ENCODE assay signal across 2 cellular contexts in genomic region chr11:59553323-59553722, GRCh38.
A peak's percentile ranks its signal among the peaks of the same experiment; 100 is the strongest.
TF ChIP-seq lines count a peak whose summit lies in the region.

No MANE protein-coding gene starts in this region.

TF ChIP-seq in K562, 482 proteins besides CTCF, POLR2A, EP300 and RAD21:
- TF ChIP-seq, protein P1, sequence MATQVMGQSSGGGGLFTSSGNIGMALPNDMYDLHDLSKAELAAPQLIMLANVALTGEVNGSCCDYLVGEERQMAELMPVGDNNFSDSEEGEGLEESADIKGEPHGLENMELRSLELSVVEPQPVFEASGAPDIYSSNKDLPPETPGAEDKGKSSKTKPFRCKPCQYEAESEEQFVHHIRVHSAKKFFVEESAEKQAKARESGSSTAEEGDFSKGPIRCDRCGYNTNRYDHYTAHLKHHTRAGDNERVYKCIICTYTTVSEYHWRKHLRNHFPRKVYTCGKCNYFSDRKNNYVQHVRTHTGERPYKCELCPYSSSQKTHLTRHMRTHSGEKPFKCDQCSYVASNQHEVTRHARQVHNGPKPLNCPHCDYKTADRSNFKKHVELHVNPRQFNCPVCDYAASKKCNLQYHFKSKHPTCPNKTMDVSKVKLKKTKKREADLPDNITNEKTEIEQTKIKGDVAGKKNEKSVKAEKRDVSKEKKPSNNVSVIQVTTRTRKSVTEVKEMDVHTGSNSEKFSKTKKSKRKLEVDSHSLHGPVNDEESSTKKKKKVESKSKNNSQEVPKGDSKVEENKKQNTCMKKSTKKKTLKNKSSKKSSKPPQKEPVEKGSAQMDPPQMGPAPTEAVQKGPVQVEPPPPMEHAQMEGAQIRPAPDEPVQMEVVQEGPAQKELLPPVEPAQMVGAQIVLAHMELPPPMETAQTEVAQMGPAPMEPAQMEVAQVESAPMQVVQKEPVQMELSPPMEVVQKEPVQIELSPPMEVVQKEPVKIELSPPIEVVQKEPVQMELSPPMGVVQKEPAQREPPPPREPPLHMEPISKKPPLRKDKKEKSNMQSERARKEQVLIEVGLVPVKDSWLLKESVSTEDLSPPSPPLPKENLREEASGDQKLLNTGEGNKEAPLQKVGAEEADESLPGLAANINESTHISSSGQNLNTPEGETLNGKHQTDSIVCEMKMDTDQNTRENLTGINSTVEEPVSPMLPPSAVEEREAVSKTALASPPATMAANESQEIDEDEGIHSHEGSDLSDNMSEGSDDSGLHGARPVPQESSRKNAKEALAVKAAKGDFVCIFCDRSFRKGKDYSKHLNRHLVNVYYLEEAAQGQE (CRISPR knock-in tag; IDR thresholded peaks at IDR 0.05; ENCODE audit: low read depth): no peak
- TF ChIP-seq, protein P2, sequence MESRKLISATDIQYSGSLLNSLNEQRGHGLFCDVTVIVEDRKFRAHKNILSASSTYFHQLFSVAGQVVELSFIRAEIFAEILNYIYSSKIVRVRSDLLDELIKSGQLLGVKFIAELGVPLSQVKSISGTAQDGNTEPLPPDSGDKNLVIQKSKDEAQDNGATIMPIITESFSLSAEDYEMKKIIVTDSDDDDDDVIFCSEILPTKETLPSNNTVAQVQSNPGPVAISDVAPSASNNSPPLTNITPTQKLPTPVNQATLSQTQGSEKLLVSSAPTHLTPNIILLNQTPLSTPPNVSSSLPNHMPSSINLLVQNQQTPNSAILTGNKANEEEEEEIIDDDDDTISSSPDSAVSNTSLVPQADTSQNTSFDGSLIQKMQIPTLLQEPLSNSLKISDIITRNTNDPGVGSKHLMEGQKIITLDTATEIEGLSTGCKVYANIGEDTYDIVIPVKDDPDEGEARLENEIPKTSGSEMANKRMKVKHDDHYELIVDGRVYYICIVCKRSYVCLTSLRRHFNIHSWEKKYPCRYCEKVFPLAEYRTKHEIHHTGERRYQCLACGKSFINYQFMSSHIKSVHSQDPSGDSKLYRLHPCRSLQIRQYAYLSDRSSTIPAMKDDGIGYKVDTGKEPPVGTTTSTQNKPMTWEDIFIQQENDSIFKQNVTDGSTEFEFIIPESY (CRISPR knock-in tag; IDR thresholded peaks at IDR 0.05): peak; percentile 54; the same call in 1 of the 2 replicates

TF ChIP-seq in SK-N-SH treated with all-trans-retinoic acid at 6 μM for 48 hours, 23 proteins besides CTCF, POLR2A, EP300 and RAD21:
- no peak for TF ChIP-seq ISL1 (CRISPR knock-in tag; IDR thresholded peaks at IDR 0.05)
- TF ChIP-seq OSR1 (CRISPR knock-in tag; IDR thresholded peaks at IDR 0.05): no peak
- no peak for TF ChIP-seq SNAI2 (CRISPR knock-in tag; IDR thresholded peaks at IDR 0.05)
- no peak for TF ChIP-seq ZFP30 (CRISPR knock-in tag; IDR thresholded peaks at IDR 0.05)
- TF ChIP-seq GLIS3 (CRISPR knock-in tag; IDR thresholded peaks at IDR 0.05): no peak
- no peak for TF ChIP-seq ZNF565 (CRISPR knock-in tag; conservative IDR thresholded peaks at IDR 0.05; ENCODE audit: low read depth)
- TF ChIP-seq RARB (CRISPR knock-in tag; IDR thresholded peaks at IDR 0.05): no peak
- TF ChIP-seq, protein P3, sequence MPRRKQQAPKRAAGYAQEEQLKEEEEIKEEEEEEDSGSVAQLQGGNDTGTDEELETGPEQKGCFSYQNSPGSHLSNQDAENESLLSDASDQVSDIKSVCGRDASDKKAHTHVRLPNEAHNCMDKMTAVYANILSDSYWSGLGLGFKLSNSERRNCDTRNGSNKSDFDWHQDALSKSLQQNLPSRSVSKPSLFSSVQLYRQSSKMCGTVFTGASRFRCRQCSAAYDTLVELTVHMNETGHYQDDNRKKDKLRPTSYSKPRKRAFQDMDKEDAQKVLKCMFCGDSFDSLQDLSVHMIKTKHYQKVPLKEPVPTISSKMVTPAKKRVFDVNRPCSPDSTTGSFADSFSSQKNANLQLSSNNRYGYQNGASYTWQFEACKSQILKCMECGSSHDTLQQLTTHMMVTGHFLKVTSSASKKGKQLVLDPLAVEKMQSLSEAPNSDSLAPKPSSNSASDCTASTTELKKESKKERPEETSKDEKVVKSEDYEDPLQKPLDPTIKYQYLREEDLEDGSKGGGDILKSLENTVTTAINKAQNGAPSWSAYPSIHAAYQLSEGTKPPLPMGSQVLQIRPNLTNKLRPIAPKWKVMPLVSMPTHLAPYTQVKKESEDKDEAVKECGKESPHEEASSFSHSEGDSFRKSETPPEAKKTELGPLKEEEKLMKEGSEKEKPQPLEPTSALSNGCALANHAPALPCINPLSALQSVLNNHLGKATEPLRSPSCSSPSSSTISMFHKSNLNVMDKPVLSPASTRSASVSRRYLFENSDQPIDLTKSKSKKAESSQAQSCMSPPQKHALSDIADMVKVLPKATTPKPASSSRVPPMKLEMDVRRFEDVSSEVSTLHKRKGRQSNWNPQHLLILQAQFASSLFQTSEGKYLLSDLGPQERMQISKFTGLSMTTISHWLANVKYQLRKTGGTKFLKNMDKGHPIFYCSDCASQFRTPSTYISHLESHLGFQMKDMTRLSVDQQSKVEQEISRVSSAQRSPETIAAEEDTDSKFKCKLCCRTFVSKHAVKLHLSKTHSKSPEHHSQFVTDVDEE (CRISPR knock-in tag; IDR thresholded peaks at IDR 0.05): no peak
- TF ChIP-seq CREB5 (CRISPR knock-in tag; IDR thresholded peaks at IDR 0.05; ENCODE audit: low read depth): no peak
- TF ChIP-seq ZFP3 (CRISPR knock-in tag; IDR thresholded peaks at IDR 0.05): no peak
- TF ChIP-seq ARNTL (CRISPR knock-in tag; IDR thresholded peaks at IDR 0.05; ENCODE audit: borderline replicate concordance, low read depth): no peak
- no peak for TF ChIP-seq TOX (CRISPR knock-in tag; IDR thresholded peaks at IDR 0.05; ENCODE audit: borderline replicate concordance)
- no peak for TF ChIP-seq POU6F1 (CRISPR knock-in tag; IDR thresholded peaks at IDR 0.05; ENCODE audit: borderline replicate concordance, low read depth)
- no peak for TF ChIP-seq CSDC2 (CRISPR knock-in tag; IDR thresholded peaks at IDR 0.05)
- no peak for TF ChIP-seq BACH2 (CRISPR knock-in tag; IDR thresholded peaks at IDR 0.05; ENCODE audit: borderline replicate concordance)
- TF ChIP-seq, protein P4, sequence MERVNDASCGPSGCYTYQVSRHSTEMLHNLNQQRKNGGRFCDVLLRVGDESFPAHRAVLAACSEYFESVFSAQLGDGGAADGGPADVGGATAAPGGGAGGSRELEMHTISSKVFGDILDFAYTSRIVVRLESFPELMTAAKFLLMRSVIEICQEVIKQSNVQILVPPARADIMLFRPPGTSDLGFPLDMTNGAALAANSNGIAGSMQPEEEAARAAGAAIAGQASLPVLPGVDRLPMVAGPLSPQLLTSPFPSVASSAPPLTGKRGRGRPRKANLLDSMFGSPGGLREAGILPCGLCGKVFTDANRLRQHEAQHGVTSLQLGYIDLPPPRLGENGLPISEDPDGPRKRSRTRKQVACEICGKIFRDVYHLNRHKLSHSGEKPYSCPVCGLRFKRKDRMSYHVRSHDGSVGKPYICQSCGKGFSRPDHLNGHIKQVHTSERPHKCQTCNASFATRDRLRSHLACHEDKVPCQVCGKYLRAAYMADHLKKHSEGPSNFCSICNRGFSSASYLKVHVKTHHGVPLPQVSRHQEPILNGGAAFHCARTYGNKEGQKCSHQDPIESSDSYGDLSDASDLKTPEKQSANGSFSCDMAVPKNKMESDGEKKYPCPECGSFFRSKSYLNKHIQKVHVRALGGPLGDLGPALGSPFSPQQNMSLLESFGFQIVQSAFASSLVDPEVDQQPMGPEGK (CRISPR knock-in tag; IDR thresholded peaks at IDR 0.05; ENCODE audit: borderline replicate concordance): no peak
TF ChIP-seq in SK-N-SH treated with all-trans-retinoic acid at 6 μM for 48 hours: peak in this region for 0.
